Comparison of ENCODE assay signal across 7 cellular contexts in genomic region chr17:40284085-40284713, GRCh38. TPM values are rescaled to one million over a fixed set of nuclear protein-coding genes. Genes with fewer than 3 reads are reported as not detected.
DNase-seq lines count a peak whose midpoint lies in the region; ATAC-seq and TF ChIP-seq lines count a peak whose summit lies in the region.

No MANE protein-coding gene starts in this region.

- ATAC-seq in WTC11 (no peak), GM21447 (IDR thresholded peaks at IDR 0.05; ENCODE audit: unreplicated experiment) (no peak)
- ATAC-seq in stimulated activated effector memory CD8-positive, alpha-beta T cell treated with anti-CD3 and anti-CD28 coated beads, Interleukin-12 subunit alpha, Interleukin-12 subunit beta, amount 100 ng/mL, for 72 hours: no peak

- H3K4me1 Mint-ChIP-seq in WTC11: peaks cover 25% of the 10 kb centered on the region
- peaks cover 59% of the 10 kb centered on the region for H3K4me1 Mint-ChIP-seq in stimulated activated effector memory CD8-positive, alpha-beta T cell treated with anti-CD3 and anti-CD28 coated beads, Interleukin-12 subunit alpha, Interleukin-12 subunit beta, amount 100 ng/mL, for 72 hours

- intact Hi-C loops in posterior cingulate gyrus (cut with DNase I): no loop called here

- H3K27me3 Mint-ChIP-seq in WTC11 (ENCODE audit: low read depth): no peaks in the 10 kb centered on the region

- CTCF ChIA-PET in WTC11 (lab: Charles Lee): interaction anchor here (1.0 kb wide), 1 partner anchor 65 kb away, joined by 3 read pairs; the partner anchor contains the start of gene WIPF2

- peaks cover 23% of the 10 kb centered on the region for H3K36me3 Mint-ChIP-seq in WTC11
- H3K36me3 Mint-ChIP-seq in stimulated activated effector memory CD8-positive, alpha-beta T cell treated with anti-CD3 and anti-CD28 coated beads, Interleukin-12 subunit alpha, Interleukin-12 subunit beta, amount 100 ng/mL, for 72 hours: peaks cover 72% of the 10 kb centered on the region

- no peaks in the 10 kb centered on the region for H3K9me3 Mint-ChIP-seq in WTC11
- no peaks in the 10 kb centered on the region for H3K9me3 Mint-ChIP-seq in stimulated activated effector memory CD8-positive, alpha-beta T cell treated with anti-CD3 and anti-CD28 coated beads, Interleukin-12 subunit alpha, Interleukin-12 subunit beta, amount 100 ng/mL, for 72 hours

- peak overlapping the region; percentile 80 for H3K27ac Mint-ChIP-seq in WTC11
- H3K27ac Mint-ChIP-seq in stimulated activated effector memory CD8-positive, alpha-beta T cell treated with anti-CD3 and anti-CD28 coated beads, Interleukin-12 subunit alpha, Interleukin-12 subunit beta, amount 100 ng/mL, for 72 hours: peak overlapping the region; percentile 60

- POLR2A ChIA-PET in WTC11 (lab: Charles Lee): no interaction called here

- DNase-seq in HK-2 (ENCODE audit: unreplicated experiment) (peak; percentile 34), WTC11 (ENCODE audit: low spot score) (no peak), glomerular visceral epithelial cell (ENCODE audit: extremely low spot score) (peak; percentile 81), posterior cingulate gyrus (no peak), D341Med (ENCODE audit: low spot score) (no peak)
- DNase-seq in stimulated activated effector memory CD8-positive, alpha-beta T cell treated with anti-CD3 and anti-CD28 coated beads, Interleukin-12 subunit alpha, Interleukin-12 subunit beta, amount 100 ng/mL, for 72 hours (ENCODE audit: low spot score in 2 of 2): no peak

- TF ChIP-seq CTCF in WTC11 (IDR thresholded peaks at IDR 0.05): no peak

- no peak overlapping the region for H3K4me3 Mint-ChIP-seq in WTC11
- peak overlapping the region; percentile 62 for H3K4me3 Mint-ChIP-seq in stimulated activated effector memory CD8-positive, alpha-beta T cell treated with anti-CD3 and anti-CD28 coated beads, Interleukin-12 subunit alpha, Interleukin-12 subunit beta, amount 100 ng/mL, for 72 hours

TF ChIP-seq in WTC11, 78 proteins besides CTCF, POLR2A, EP300 and RAD21:
- TF ChIP-seq ESRRA (CRISPR knock-in tag; IDR thresholded peaks at IDR 0.05; ENCODE audit: borderline replicate concordance) (no peak), STAT6 (CRISPR knock-in tag; conservative IDR thresholded peaks at IDR 0.05; ENCODE audit: low read depth) (no peak), ZNF416 (CRISPR knock-in tag; IDR thresholded peaks at IDR 0.05) (no peak)
TF ChIP-seq in WTC11: peak in this region for 0.

RNA-seq across cellular contexts. Expression of gene CDC6, which starts 3.5 kb away (rescaled TPM):
- total RNA-seq in WTC11 (2021): 85.9 to 125 TPM (median 87.9 TPM) in 3 replicates

RNA-seq across cellular contexts. Expression of gene RARA, which starts 24.8 kb away (rescaled TPM):
- 14.3 to 20.7 TPM (median 15.8 TPM) in 3 replicates for total RNA-seq in WTC11 (2021)

Comparison
In these comparisons a context has a peak if more than half of its experiments do, and no peak if none do; other contexts are left out.
1. DNase-seq: peak in HK-2 (single experiment) and glomerular visceral epithelial cell (single experiment); none in WTC11 (single experiment), stimulated activated effector memory CD8-positive, alpha-beta T cell treated with anti-CD3 and anti-CD28 coated beads, Interleukin-12 subunit alpha, Interleukin-12 subunit beta, amount 100 ng/mL, for 72 hours (0 of 2), posterior cingulate gyrus (0 of 10) and D341Med (single experiment).